ENCODE assay signal across 1 cellular context in the genomic region with DNA sequence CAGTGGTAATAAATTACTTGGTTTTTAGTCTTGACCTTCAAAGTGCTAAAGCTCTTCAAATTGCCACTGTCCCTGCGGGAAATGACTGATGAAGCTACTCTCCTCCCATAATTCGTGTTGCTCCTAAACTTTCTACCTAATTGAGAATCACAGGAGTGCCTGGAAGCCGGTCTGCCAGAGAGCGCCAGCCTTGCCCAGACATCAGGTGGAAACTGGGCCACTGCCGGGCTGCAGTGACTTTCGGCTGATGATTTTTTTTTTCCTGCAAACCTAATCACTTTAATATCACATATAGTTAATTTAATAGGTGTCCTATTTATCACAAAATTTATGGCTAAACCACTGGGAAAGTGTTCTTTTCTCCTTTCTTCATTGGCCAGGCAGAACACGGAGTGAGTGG.
TF ChIP-seq lines count a peak whose summit lies in the region.

No MANE protein-coding gene starts in this region.

TF ChIP-seq in HCT116, 20 proteins besides CTCF, POLR2A, EP300 and RAD21 (continued from another document):
- TF ChIP-seq, protein P1, sequence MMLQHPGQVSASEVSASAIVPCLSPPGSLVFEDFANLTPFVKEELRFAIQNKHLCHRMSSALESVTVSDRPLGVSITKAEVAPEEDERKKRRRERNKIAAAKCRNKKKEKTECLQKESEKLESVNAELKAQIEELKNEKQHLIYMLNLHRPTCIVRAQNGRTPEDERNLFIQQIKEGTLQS (IDR thresholded peaks at IDR 0.05), result no peak
- TF ChIP-seq ZNF274 (IDR thresholded peaks at IDR 0.05; ENCODE audit: low read depth, low read length), result no peak
- no peak for TF ChIP-seq YY1 (IDR thresholded peaks at IDR 0.05; ENCODE audit: extremely low read depth, insufficient replicate concordance, low read depth, low read length)
